Comparison of ENCODE assay signal across 11 cellular contexts in genomic region chr19:39780894-39781293, GRCh38. TPM values are rescaled to one million over a fixed set of nuclear protein-coding genes. Genes with fewer than 3 reads are reported as not detected.
"Had no signal": no experiment of that assay in that cellular context is flagged by ENCODE, and none has a peak within 500 bp of the region (broad histone marks: within the 10 kb centered on the region; RNA-seq: fewer than 3 reads in every experiment).

No MANE protein-coding gene starts in this region.

- H3K4me3 ChIP-seq: GM23248, HAP-1 had no signal

- ATAC-seq: HCT116 had no signal

- H2AFZ ChIP-seq: GM23248 had no signal

- H3K4me1 ChIP-seq: HAP-1 had no signal

- H3K4me1 Mint-ChIP-seq: H9 had no signal

- FAIRE-seq: H1, H54 had no signal

- H3K9me3 Mint-ChIP-seq: H9, HFFc6 had no signal

- H3K9me3 ChIP-seq: HAP-1 had no signal

- H3K27ac ChIP-seq: GM23248 had no signal

- H3K27ac Mint-ChIP-seq: H9, HFFc6 had no signal

- H3K4me3 Mint-ChIP-seq: H9, HFFc6 had no signal

- H3K36me3 ChIP-seq: HAP-1 had no signal

- DNase-seq: GM23248, GOT3, H7, H9, HCEC 1CT, HFFc6 had no signal

RNA-seq across cellular contexts. Expression of gene LEUTX, which starts 2.2 kb away (rescaled TPM):
- total RNA-seq: GM23248, H1, H4, H7, H9, HFFc6 had no signal
- polyA plus RNA-seq: GM23248, H1 had no signal

RNA-seq across cellular contexts. Expression of gene CLC, which starts 43.1 kb away (rescaled TPM):
- total RNA-seq: GM23248, H7, HFFc6 had no signal
- polyA plus RNA-seq: GM23248 had no signal
